Comparison of ENCODE assay signal across 1 cellular context in genomic region chr11:9784602-9785315, GRCh38.
TF ChIP-seq lines count a peak whose summit lies in the region.

No MANE protein-coding gene starts in this region.

TF ChIP-seq in K562, 482 proteins besides CTCF, POLR2A, EP300 and RAD21 (continued from another document and continues in another):
- TF ChIP-seq, protein P1, sequence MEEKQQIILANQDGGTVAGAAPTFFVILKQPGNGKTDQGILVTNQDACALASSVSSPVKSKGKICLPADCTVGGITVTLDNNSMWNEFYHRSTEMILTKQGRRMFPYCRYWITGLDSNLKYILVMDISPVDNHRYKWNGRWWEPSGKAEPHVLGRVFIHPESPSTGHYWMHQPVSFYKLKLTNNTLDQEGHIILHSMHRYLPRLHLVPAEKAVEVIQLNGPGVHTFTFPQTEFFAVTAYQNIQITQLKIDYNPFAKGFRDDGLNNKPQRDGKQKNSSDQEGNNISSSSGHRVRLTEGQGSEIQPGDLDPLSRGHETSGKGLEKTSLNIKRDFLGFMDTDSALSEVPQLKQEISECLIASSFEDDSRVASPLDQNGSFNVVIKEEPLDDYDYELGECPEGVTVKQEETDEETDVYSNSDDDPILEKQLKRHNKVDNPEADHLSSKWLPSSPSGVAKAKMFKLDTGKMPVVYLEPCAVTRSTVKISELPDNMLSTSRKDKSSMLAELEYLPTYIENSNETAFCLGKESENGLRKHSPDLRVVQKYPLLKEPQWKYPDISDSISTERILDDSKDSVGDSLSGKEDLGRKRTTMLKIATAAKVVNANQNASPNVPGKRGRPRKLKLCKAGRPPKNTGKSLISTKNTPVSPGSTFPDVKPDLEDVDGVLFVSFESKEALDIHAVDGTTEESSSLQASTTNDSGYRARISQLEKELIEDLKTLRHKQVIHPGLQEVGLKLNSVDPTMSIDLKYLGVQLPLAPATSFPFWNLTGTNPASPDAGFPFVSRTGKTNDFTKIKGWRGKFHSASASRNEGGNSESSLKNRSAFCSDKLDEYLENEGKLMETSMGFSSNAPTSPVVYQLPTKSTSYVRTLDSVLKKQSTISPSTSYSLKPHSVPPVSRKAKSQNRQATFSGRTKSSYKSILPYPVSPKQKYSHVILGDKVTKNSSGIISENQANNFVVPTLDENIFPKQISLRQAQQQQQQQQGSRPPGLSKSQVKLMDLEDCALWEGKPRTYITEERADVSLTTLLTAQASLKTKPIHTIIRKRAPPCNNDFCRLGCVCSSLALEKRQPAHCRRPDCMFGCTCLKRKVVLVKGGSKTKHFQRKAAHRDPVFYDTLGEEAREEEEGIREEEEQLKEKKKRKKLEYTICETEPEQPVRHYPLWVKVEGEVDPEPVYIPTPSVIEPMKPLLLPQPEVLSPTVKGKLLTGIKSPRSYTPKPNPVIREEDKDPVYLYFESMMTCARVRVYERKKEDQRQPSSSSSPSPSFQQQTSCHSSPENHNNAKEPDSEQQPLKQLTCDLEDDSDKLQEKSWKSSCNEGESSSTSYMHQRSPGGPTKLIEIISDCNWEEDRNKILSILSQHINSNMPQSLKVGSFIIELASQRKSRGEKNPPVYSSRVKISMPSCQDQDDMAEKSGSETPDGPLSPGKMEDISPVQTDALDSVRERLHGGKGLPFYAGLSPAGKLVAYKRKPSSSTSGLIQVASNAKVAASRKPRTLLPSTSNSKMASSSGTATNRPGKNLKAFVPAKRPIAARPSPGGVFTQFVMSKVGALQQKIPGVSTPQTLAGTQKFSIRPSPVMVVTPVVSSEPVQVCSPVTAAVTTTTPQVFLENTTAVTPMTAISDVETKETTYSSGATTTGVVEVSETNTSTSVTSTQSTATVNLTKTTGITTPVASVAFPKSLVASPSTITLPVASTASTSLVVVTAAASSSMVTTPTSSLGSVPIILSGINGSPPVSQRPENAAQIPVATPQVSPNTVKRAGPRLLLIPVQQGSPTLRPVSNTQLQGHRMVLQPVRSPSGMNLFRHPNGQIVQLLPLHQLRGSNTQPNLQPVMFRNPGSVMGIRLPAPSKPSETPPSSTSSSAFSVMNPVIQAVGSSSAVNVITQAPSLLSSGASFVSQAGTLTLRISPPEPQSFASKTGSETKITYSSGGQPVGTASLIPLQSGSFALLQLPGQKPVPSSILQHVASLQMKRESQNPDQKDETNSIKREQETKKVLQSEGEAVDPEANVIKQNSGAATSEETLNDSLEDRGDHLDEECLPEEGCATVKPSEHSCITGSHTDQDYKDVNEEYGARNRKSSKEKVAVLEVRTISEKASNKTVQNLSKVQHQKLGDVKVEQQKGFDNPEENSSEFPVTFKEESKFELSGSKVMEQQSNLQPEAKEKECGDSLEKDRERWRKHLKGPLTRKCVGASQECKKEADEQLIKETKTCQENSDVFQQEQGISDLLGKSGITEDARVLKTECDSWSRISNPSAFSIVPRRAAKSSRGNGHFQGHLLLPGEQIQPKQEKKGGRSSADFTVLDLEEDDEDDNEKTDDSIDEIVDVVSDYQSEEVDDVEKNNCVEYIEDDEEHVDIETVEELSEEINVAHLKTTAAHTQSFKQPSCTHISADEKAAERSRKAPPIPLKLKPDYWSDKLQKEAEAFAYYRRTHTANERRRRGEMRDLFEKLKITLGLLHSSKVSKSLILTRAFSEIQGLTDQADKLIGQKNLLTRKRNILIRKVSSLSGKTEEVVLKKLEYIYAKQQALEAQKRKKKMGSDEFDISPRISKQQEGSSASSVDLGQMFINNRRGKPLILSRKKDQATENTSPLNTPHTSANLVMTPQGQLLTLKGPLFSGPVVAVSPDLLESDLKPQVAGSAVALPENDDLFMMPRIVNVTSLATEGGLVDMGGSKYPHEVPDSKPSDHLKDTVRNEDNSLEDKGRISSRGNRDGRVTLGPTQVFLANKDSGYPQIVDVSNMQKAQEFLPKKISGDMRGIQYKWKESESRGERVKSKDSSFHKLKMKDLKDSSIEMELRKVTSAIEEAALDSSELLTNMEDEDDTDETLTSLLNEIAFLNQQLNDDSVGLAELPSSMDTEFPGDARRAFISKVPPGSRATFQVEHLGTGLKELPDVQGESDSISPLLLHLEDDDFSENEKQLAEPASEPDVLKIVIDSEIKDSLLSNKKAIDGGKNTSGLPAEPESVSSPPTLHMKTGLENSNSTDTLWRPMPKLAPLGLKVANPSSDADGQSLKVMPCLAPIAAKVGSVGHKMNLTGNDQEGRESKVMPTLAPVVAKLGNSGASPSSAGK (IDR thresholded peaks at IDR 0.05): peak; percentile 45; the same call in 1 of the 2 replicates
- no peak for TF ChIP-seq GTF2E2 (tag; IDR thresholded peaks at IDR 0.05)
- 0 out of 2 replicates have a peak, but pooled peaks have one; percentile 36 for TF ChIP-seq CEBPG (CRISPR knock-in tag; IDR thresholded peaks at IDR 0.05)
- no peak for TF ChIP-seq CEBPG (tag; conservative IDR thresholded peaks at IDR 0.05 in 1 of 2, IDR thresholded peaks at IDR 0.05 in 1 of 2)
- TF ChIP-seq MYC (IDR thresholded peaks at IDR 0.05; ENCODE audit: low read depth, low read length): 0 out of 2 replicates have a peak, but pooled peaks have one; percentile 11
- TF ChIP-seq MYC (CRISPR knock-in tag; IDR thresholded peaks at IDR 0.05; ENCODE audit: borderline replicate concordance, low read depth): no peak
- no peak for TF ChIP-seq ESRRB (CRISPR knock-in tag; IDR thresholded peaks at IDR 0.05; ENCODE audit: borderline replicate concordance)
- no peak for TF ChIP-seq SUPT5H (IDR thresholded peaks at IDR 0.05)
- TF ChIP-seq ZNF175 (CRISPR knock-in tag; IDR thresholded peaks at IDR 0.05; ENCODE audit: low read depth): 0 out of 2 replicates have a peak, but pooled peaks have one; percentile 32
- no peak for TF ChIP-seq HNRNPK (IDR thresholded peaks at IDR 0.05; ENCODE audit: low read depth, low read length, poor library complexity, severe bottlenecking)
- no peak for TF ChIP-seq E2F6 (IDR thresholded peaks at IDR 0.05; ENCODE audit: borderline replicate concordance in 1 of 2, extremely low read depth in 1 of 2, insufficient read depth in 1 of 2, insufficient read length in 1 of 2, low read depth in 1 of 2, low read length in 1 of 2, poor library complexity in 1 of 2, severe bottlenecking in 1 of 2)
- no peak for TF ChIP-seq U2AF1 (optimal IDR thresholded peaks at IDR 0.05; ENCODE audit: low read depth, low read length)
- no peak for TF ChIP-seq ZNF76 (CRISPR knock-in tag; IDR thresholded peaks at IDR 0.05; ENCODE audit: borderline replicate concordance)
- no peak for TF ChIP-seq TARDBP (IDR thresholded peaks at IDR 0.05)
- 0 out of 2 replicates have a peak, but pooled peaks have one; percentile 30 for TF ChIP-seq ZNF395 (CRISPR knock-in tag; IDR thresholded peaks at IDR 0.05)
- TF ChIP-seq ETS2 (tag; IDR thresholded peaks at IDR 0.05; ENCODE audit: borderline replicate concordance, poor library complexity, severe bottlenecking): no peak
- TF ChIP-seq NR4A1 (CRISPR knock-in tag; IDR thresholded peaks at IDR 0.05): no peak
- TF ChIP-seq NR4A1 (tag; IDR thresholded peaks at IDR 0.05): no peak; the same call in 1 of the 2 replicates
- no peak for TF ChIP-seq YY1 (IDR thresholded peaks at IDR 0.05; ENCODE audit: borderline replicate concordance in 1 of 3, control insufficient read depth in 1 of 3, extremely low read depth in 1 of 3, insufficient read depth in 3 of 3, insufficient read length in 1 of 3, insufficient replicate concordance in 2 of 3, low read depth in 1 of 3, low read length in 2 of 3)
- TF ChIP-seq SOX6 (IDR thresholded peaks at IDR 0.05): 0 out of 2 replicates have a peak, but pooled peaks have one; percentile 27
- no peak for TF ChIP-seq HCFC1 (IDR thresholded peaks at IDR 0.05; ENCODE audit: low read depth, low read length)
- TF ChIP-seq PPARD (CRISPR knock-in tag; IDR thresholded peaks at IDR 0.05): no peak
- TF ChIP-seq ZNF398 (CRISPR knock-in tag; IDR thresholded peaks at IDR 0.05): no peak
- TF ChIP-seq MTA2 (IDR thresholded peaks at IDR 0.05; ENCODE audit: low read depth): peak; percentile 63
- TF ChIP-seq PRMT5 (CRISPR knock-in tag; IDR thresholded peaks at IDR 0.05): no peak
- TF ChIP-seq ZFP36 (IDR thresholded peaks at IDR 0.05; ENCODE audit: low read depth, low read length, partially characterized antibody): no peak
- TF ChIP-seq KAT8 (IDR thresholded peaks at IDR 0.05; ENCODE audit: low read depth): no peak
- TF ChIP-seq, protein P2, sequence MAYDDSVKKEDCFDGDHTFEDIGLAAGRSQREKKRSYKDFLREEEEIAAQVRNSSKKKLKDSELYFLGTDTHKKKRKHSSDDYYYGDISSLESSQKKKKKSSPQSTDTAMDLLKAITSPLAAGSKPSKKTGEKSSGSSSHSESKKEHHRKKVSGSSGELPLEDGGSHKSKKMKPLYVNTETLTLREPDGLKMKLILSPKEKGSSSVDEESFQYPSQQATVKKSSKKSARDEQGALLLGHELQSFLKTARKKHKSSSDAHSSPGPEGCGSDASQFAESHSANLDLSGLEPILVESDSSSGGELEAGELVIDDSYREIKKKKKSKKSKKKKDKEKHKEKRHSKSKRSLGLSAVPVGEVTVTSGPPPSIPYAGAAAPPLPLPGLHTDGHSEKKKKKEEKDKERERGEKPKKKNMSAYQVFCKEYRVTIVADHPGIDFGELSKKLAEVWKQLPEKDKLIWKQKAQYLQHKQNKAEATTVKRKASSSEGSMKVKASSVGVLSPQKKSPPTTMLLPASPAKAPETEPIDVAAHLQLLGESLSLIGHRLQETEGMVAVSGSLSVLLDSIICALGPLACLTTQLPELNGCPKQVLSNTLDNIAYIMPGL (CRISPR knock-in tag; IDR thresholded peaks at IDR 0.05): no peak
- peak; percentile 78 for TF ChIP-seq TAL1 (IDR thresholded peaks at IDR 0.05)
- no peak for TF ChIP-seq KDM2B (CRISPR knock-in tag; IDR thresholded peaks at IDR 0.05)
- TF ChIP-seq ZNF316 (IDR thresholded peaks at IDR 0.05): no peak
- TF ChIP-seq, protein P3, sequence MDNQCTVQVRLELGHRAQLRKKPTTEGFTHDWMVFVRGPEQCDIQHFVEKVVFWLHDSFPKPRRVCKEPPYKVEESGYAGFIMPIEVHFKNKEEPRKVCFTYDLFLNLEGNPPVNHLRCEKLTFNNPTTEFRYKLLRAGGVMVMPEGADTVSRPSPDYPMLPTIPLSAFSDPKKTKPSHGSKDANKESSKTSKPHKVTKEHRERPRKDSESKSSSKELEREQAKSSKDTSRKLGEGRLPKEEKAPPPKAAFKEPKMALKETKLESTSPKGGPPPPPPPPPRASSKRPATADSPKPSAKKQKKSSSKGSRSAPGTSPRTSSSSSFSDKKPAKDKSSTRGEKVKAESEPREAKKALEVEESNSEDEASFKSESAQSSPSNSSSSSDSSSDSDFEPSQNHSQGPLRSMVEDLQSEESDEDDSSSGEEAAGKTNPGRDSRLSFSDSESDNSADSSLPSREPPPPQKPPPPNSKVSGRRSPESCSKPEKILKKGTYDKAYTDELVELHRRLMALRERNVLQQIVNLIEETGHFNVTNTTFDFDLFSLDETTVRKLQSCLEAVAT (IDR thresholded peaks at IDR 0.05): no peak
- TF ChIP-seq NCOR1 (IDR thresholded peaks at IDR 0.05): peak; percentile 40; the same call in 1 of the 2 replicates
- TF ChIP-seq TAF9B (IDR thresholded peaks at IDR 0.05; ENCODE audit: partially characterized antibody): no peak
- TF ChIP-seq AFF4 (CRISPR knock-in tag; IDR thresholded peaks at IDR 0.05): no peak
- peak; percentile 52; the same call in 1 of the 2 replicates for TF ChIP-seq GATA2 (CRISPR knock-in tag; IDR thresholded peaks at IDR 0.05)
- TF ChIP-seq HMGN3 (IDR thresholded peaks at IDR 0.05; ENCODE audit: borderline replicate concordance, extremely low read depth, insufficient read length, low read depth, low read length): no peak
- TF ChIP-seq L3MBTL2 (IDR thresholded peaks at IDR 0.05): peak; percentile 62; the same call in 1 of the 2 replicates
